10 cellular contexts compared by ENCODE assay signal in the genomic region with DNA sequence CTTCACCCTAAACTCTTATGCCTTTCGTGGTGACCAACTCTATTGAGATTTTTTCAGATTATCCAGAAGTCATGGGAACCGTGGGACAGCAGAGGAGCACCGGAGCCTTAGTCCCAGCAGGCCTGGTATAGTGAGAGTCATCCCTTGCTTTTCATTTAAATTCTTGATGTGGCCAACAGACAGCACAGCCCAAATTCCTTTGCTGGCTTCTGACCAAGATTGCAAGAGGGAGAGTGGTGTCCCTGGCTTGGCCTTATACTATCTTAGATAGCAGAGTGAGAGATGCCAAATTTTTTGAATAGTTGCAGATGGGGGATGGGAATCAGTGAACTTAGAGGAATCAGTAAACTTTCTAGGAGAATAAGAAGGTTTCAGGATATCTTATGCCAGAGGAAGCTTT. TPM values are rescaled to one million over a fixed set of nuclear protein-coding genes. Genes with fewer than 3 reads are reported as not detected.
DNase-seq lines count a peak whose midpoint lies in the region; ATAC-seq lines count a peak whose summit lies in the region.
"Had no signal": no experiment of that assay in that cellular context is flagged by ENCODE, and none has a peak within 500 bp of the region (broad histone marks: within the 10 kb centered on the region; RNA-seq: fewer than 3 reads in every experiment).

No MANE protein-coding gene starts in this region.

- no peak for ATAC-seq in stimulated activated naive CD8-positive, alpha-beta T cell treated with anti-CD3 and anti-CD28 coated beads, Interleukin-15, Interleukin-2, amounts not matched to agents 100 U/mL and 50 U/mL, for 24 hours
- no peak for ATAC-seq in HG03565 (IDR thresholded peaks at IDR 0.05; ENCODE audit: unreplicated experiment)
- ATAC-seq: T-cell had no signal

- DNase-seq in ELF-1 (ENCODE audit: low read depth, low spot score): peak; percentile 82
- DNase-seq in SW 1271 (lab: John Stamatoyannopoulos, UW): peak; percentile 5 to 60
- peak; percentile 91 for DNase-seq in glomerular visceral epithelial cell (ENCODE audit: extremely low spot score)
- peak; percentile 71 for DNase-seq in pulmonary artery endothelial cell (ENCODE audit: low read depth, low spot score)
- no peak for DNase-seq in superior temporal gyrus (ENCODE audit: extremely low spot score)
- DNase-seq in activated CD4-positive, alpha-beta T cell treated with anti-CD3 and anti-CD28 coated beads, Interleukin-2, amount 50 U/mL, for 48 hours: no peak
- DNase-seq in stimulated activated naive CD8-positive, alpha-beta T cell treated with anti-CD3 and anti-CD28 coated beads, Interleukin-15, Interleukin-2, amounts not matched to agents 100 U/mL and 50 U/mL, for 24 hours: no peak
- DNase-seq: H9, T-cell had no signal

RNA-seq across cellular contexts. Expression of a gene that starts 7.8 kb away (rescaled TPM):
- 9.4 and 12.9 TPM in 2 replicates for total RNA-seq in pulmonary artery endothelial cell

Comparison
In these comparisons a context has a peak if more than half of its experiments do, and no peak if none do; other contexts are left out.
1. DNase-seq: peak in ELF-1 (single experiment), SW 1271 (2 of 2), glomerular visceral epithelial cell (single experiment) and pulmonary artery endothelial cell (single experiment); none in superior temporal gyrus (single experiment), activated CD4-positive, alpha-beta T cell treated with anti-CD3 and anti-CD28 coated beads, Interleukin-2, amount 50 U/mL, for 48 hours (0 of 2) and stimulated activated naive CD8-positive, alpha-beta T cell treated with anti-CD3 and anti-CD28 coated beads, Interleukin-15, Interleukin-2, amounts not matched to agents 100 U/mL and 50 U/mL, for 24 hours (single experiment).